ENCODE assay signal across 12 cellular contexts in the genomic region with DNA sequence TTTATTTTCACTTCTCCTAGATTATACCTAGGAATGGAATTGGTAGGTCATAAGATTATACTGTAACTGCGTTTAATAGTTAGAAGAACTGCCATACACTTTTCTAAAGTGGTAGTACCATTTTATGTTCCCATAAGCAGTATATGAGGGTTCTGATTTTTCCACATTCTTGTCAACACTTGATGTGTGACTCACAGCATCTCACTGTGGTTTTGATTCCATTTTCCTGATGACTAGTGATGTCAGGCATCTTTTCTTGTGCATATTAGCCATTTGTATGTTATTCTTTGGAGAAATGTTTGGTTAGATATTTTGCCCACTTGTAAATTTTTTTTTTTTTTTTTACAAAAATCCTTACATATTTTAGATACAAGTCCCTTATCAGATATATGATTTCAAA. TPM values are rescaled to one million over a fixed set of nuclear protein-coding genes. Genes with fewer than 3 reads are reported as not detected.
A peak's percentile ranks its signal among the peaks of the same experiment; 100 is the strongest.
DNase-seq lines count a peak whose midpoint lies in the region; ATAC-seq and TF ChIP-seq lines count a peak whose summit lies in the region.
"Had no signal": no experiment of that assay in that cellular context is flagged by ENCODE, and none has a peak within 500 bp of the region (broad histone marks: within the 10 kb centered on the region; RNA-seq: fewer than 3 reads in every experiment).

No MANE protein-coding gene starts in this region.

- peaks cover 8% of the 10 kb centered on the region for H3K9me3 Mint-ChIP-seq in chondrocyte (ENCODE audit: low read depth)

- peak overlapping the region; percentile 51 for H3K27ac Mint-ChIP-seq in chondrocyte (ENCODE audit: unreplicated experiment)

- peaks cover 38% of the 10 kb centered on the region for H3K36me3 ChIP-seq in osteoblast (ENCODE audit: insufficient read depth, low read length)

- peaks cover 42% of the 10 kb centered on the region for H3K79me2 ChIP-seq in osteoblast (ENCODE audit: insufficient read depth, low read length)

- DNase-seq in GM04503 (ENCODE audit: low read depth): peak; percentile 77
- peak; percentile 6 for DNase-seq in MV-4-11 (lab: John Stamatoyannopoulos, UW)
- DNase-seq in chondrocyte (ENCODE audit: low spot score): no peak
- DNase-seq in osteoblast (ENCODE audit: insufficient read length, low spot score, missing footprints): peak; percentile 78
- no peak for DNase-seq in cardiac septum (ENCODE audit: low spot score)
- no peak for DNase-seq in NCI-H2196 (lab: John Stamatoyannopoulos, UW; ENCODE audit: unreplicated experiment)
- DNase-seq: activated CD4-positive, alpha-beta T cell treated with anti-CD3 and anti-CD28 coated beads for 48 hours; activated effector memory CD4-positive, alpha-beta T cell treated with anti-CD3 and anti-CD28 coated beads, Interleukin-2, amount 50 U/mL, for 16 hours; NCI-H524 treated with DMSO at 0.1 percent for 48 hours; sigmoid colon had no signal

- H3K4me1 Mint-ChIP-seq in chondrocyte (ENCODE audit: low read depth): peaks cover 29% of the 10 kb centered on the region

- no peak overlapping the region for H3K4me3 ChIP-seq in osteoblast (ENCODE audit: insufficient read depth, low read length)
- H3K4me3 ChIP-seq: sigmoid colon, SK-N-MC had no signal

- no peak overlapping the region for H3K4me2 ChIP-seq in osteoblast (ENCODE audit: insufficient read depth, low read length)

- H3K27me3 Mint-ChIP-seq in chondrocyte (ENCODE audit: low read depth): no peaks in the 10 kb centered on the region

- no peaks in the 10 kb centered on the region for H4K20me1 ChIP-seq in osteoblast (ENCODE audit: insufficient read depth, low read length)

- peaks cover 36% of the 10 kb centered on the region for H3K36me3 Mint-ChIP-seq in chondrocyte (ENCODE audit: low read depth)

- H3K27me3 ChIP-seq in osteoblast (ENCODE audit: insufficient read depth, low read length): no peaks in the 10 kb centered on the region
- H3K27me3 ChIP-seq: sigmoid colon had no signal

- H3K4me3 Mint-ChIP-seq in chondrocyte (ENCODE audit: unreplicated experiment): no peak overlapping the region

- TF ChIP-seq CTCF in chondrocyte (IDR thresholded peaks at IDR 0.05) (no peak), osteoblast (IDR thresholded peaks at IDR 0.05; ENCODE audit: extremely low read depth, low read depth, low read length) (no peak)

- H3K27ac ChIP-seq in osteoblast (ENCODE audit: low read depth, low read length): no peak overlapping the region
- H3K27ac ChIP-seq: sigmoid colon, SK-N-MC had no signal

- intact Hi-C loops in cardiac septum (cut with DNase I): loop anchor here (10.0 kb wide), 1 partner anchor 248 kb away; a partner anchor contains a TSS

- peaks cover 2% of the 10 kb centered on the region for H3K9me3 ChIP-seq in osteoblast (ENCODE audit: low read depth, low read length)
- H3K9me3 ChIP-seq: sigmoid colon had no signal

- no peak for ATAC-seq in GM21360 (IDR thresholded peaks at IDR 0.05; ENCODE audit: unreplicated experiment)

- H3K4me1 ChIP-seq in osteoblast (ENCODE audit: insufficient read depth, low read length): peaks cover 6% of the 10 kb centered on the region

- no peak overlapping the region for H2AFZ ChIP-seq in osteoblast (ENCODE audit: low read length)

RNA-seq across cellular contexts. Expression of a gene that starts 2.3 kb away (rescaled TPM):
- total RNA-seq in chondrocyte: 17.6 to 22.0 TPM (median 18.3 TPM) in 3 replicates
- total RNA-seq in osteoblast: 32.6 and 37.7 TPM in 2 replicates
- total RNA-seq in cardiac septum: 12.4 TPM

RNA-seq across cellular contexts. Expression of a gene that starts 2.5 kb away (rescaled TPM):
- total RNA-seq in chondrocyte (24.0 to 30.4 TPM (median 25.7 TPM) in 3 replicates), osteoblast (20.9 and 23.9 TPM in 2 replicates), cardiac septum (10.5 TPM)

Comparison
In these comparisons a context has a peak if more than half of its experiments do, and no peak if none do; other contexts are left out.
1. DNase-seq: peak in GM04503 (single experiment), MV-4-11 (single experiment) and osteoblast (single experiment); none in chondrocyte (single experiment), cardiac septum (single experiment) and NCI-H2196 (single experiment).